ENCODE assay signal across 23 cellular contexts in genomic region chrX:41100200-41100599, GRCh38. TPM values are rescaled to one million over a fixed set of nuclear protein-coding genes. Genes with fewer than 3 reads are reported as not detected.
DNase-seq lines count a peak whose midpoint lies in the region; ATAC-seq, FAIRE-seq and TF ChIP-seq lines count a peak whose summit lies in the region.
"Had no signal": no experiment of that assay in that cellular context is flagged by ENCODE, and none has a peak within 500 bp of the region (broad histone marks: within the 10 kb centered on the region; RNA-seq: fewer than 3 reads in every experiment).

No MANE protein-coding gene starts in this region.

- no peak for DNase-seq in activated T-cell treated with anti-CD3 and anti-CD28 coated beads, Interleukin-2, amount 50 U/mL, for 72 hours
- no peak for DNase-seq in activated T-cell treated with anti-CD3 and anti-CD28 coated beads for 4 hours
- no peak for DNase-seq in GM19239 (ENCODE audit: insufficient read length, low spot score)
- DNase-seq in central memory CD8-positive, alpha-beta T cell (ENCODE audit: low spot score in 2 of 2) = no peak
- DNase-seq in left lung = no peak
- no peak for DNase-seq in NCI-H774 (lab: John Stamatoyannopoulos, UW)
- no peak for DNase-seq in DMS53 (lab: John Stamatoyannopoulos, UW)
- DNase-seq: 8988T, AML-193, EL, H7, MG63, NCI-H1417, NCI-H187, NCI-H2227 treated with DMSO at 0.1 percent for 48 hours, NCI-H510A, Peyer's patch had no signal

- H3K36me3 Mint-ChIP-seq in activated T-cell treated with anti-CD3 and anti-CD28 coated beads, Interleukin-2, amount 50 U/mL, for 72 hours (ENCODE audit: insufficient read depth in 2 of 2) = peaks cover 0 to 7% of the 10 kb centered on the region in 2 donors
- peaks cover 9% of the 10 kb centered on the region for H3K36me3 Mint-ChIP-seq in central memory CD8-positive, alpha-beta T cell (ENCODE audit: insufficient read depth)

- ATAC-seq in activated T-cell treated with anti-CD3 and anti-CD28 coated beads, Interleukin-2, amount 50 U/mL, for 72 hours (replicated peaks in 1 of 2) = no peak
- no peak for ATAC-seq in central memory CD8-positive, alpha-beta T cell (replicated peaks; ENCODE audit: extremely low read depth, poor library complexity, severe bottlenecking)
- ATAC-seq in left lung (peak; percentile 69), HG02981 (IDR thresholded peaks at IDR 0.05; ENCODE audit: unreplicated experiment) (no peak)
- ATAC-seq: K562, Right ventricle myocardium inferior had no signal

- no peak for TF ChIP-seq CTCF in left lung (IDR thresholded peaks at IDR 0.05)

- no peaks in the 10 kb centered on the region for H3K36me3 ChIP-seq in left lung
- H3K36me3 ChIP-seq: MG63, Peyer's patch, SJSA1 had no signal

- H3K9me3 ChIP-seq in left lung = no peaks in the 10 kb centered on the region
- H3K9me3 ChIP-seq: MG63, Peyer's patch, SJSA1 had no signal

- H3K27ac ChIP-seq in left lung = no peak overlapping the region
- H3K27ac ChIP-seq: C4-2B, Peyer's patch, SJSA1 had no signal

- no peaks in the 10 kb centered on the region for H3K9me3 Mint-ChIP-seq in activated T-cell treated with anti-CD3 and anti-CD28 coated beads, Interleukin-2, amount 50 U/mL, for 72 hours
- no peaks in the 10 kb centered on the region for H3K9me3 Mint-ChIP-seq in central memory CD8-positive, alpha-beta T cell

- intact Hi-C loops in left lung (cut with DNase I) = no loop called here

- peaks cover 0 to 4% of the 10 kb centered on the region in 2 donors for H3K27me3 ChIP-seq in left lung
- H3K27me3 ChIP-seq: MG63, Peyer's patch, SJSA1 had no signal

- H3K27ac Mint-ChIP-seq in activated T-cell treated with anti-CD3 and anti-CD28 coated beads, Interleukin-2, amount 50 U/mL, for 72 hours = peak overlapping the region; percentile 42
- H3K27ac Mint-ChIP-seq in central memory CD8-positive, alpha-beta T cell (ENCODE audit: low read depth) = no peak overlapping the region

- no peaks in the 10 kb centered on the region for H3K27me3 Mint-ChIP-seq in activated T-cell treated with anti-CD3 and anti-CD28 coated beads, Interleukin-2, amount 50 U/mL, for 72 hours (ENCODE audit: low read depth)
- no peaks in the 10 kb centered on the region for H3K27me3 Mint-ChIP-seq in central memory CD8-positive, alpha-beta T cell

- H3K4me3 ChIP-seq in left lung = no peak overlapping the region
- H3K4me3 ChIP-seq: K562, MG63, Peyer's patch, SJSA1 had no signal

- FAIRE-seq in GM19239 (lab: Jason Lieb, UNC) = peak; percentile 28
- FAIRE-seq: D721Med, K562 had no signal

- peaks cover 64% of the 10 kb centered on the region for H3K4me1 Mint-ChIP-seq in activated T-cell treated with anti-CD3 and anti-CD28 coated beads, Interleukin-2, amount 50 U/mL, for 72 hours (ENCODE audit: low read depth)
- H3K4me1 Mint-ChIP-seq in central memory CD8-positive, alpha-beta T cell = peaks cover 32% of the 10 kb centered on the region

- peaks cover 3 to 30% of the 10 kb centered on the region in 2 donors for H3K4me1 ChIP-seq in left lung

- H3K4me3 Mint-ChIP-seq in activated T-cell treated with anti-CD3 and anti-CD28 coated beads, Interleukin-2, amount 50 U/mL, for 72 hours = peak overlapping the region in 1 of 2 donors; percentile 49
- H3K4me3 Mint-ChIP-seq in central memory CD8-positive, alpha-beta T cell = peak overlapping the region; percentile 26

RNA-seq across cellular contexts. Expression of gene USP9X, which starts 15.0 kb away (rescaled TPM):
- total RNA-seq in activated T-cell treated with anti-CD3 and anti-CD28 coated beads, Interleukin-2, amount 50 U/mL, for 72 hours = 10 to 100 TPM; 70.1 to 95.1 TPM
- total RNA-seq in left lung = 10 to 100 TPM; 83.3 to 86.0 TPM
